In genomic region chr3:122183521-122183892, GRCh38 we compare ENCODE assay signal across 9 cellular contexts. TPM values are rescaled to one million over a fixed set of nuclear protein-coding genes. Genes with fewer than 3 reads are reported as not detected.
A peak's percentile ranks its signal among the peaks of the same experiment; 100 is the strongest.
DNase-seq lines count a peak whose midpoint lies in the region; ATAC-seq, FAIRE-seq and TF ChIP-seq lines count a peak whose summit lies in the region.
"Had no signal": no experiment of that assay in that cellular context is flagged by ENCODE, and none has a peak within 500 bp of the region (broad histone marks: within the 10 kb centered on the region; RNA-seq: fewer than 3 reads in every experiment).

TSS of gene CASR (plus strand) at chr3:122183668. CDS start at chr3:122254190, 70,522 bp downstream.

- no peak for TF ChIP-seq POLR2A in esophagus muscularis mucosa (IDR thresholded peaks at IDR 0.05; ENCODE audit: low read depth)

- H3K27ac ChIP-seq in Panc1 (ENCODE audit: low read length), result no peak within 1 kb of the TSS
- H3K27ac ChIP-seq in esophagus muscularis mucosa (replicated peaks in 1 of 4), result no peak within 1 kb of the TSS
- no peak within 1 kb of the TSS for H3K27ac ChIP-seq in neuronal stem cell (replicated peaks; ENCODE audit: low read length)

- no peak within 1 kb of the TSS for H2BK120ac ChIP-seq in neuronal stem cell (ENCODE audit: low read depth, low read length)

- no peak within 1 kb of the TSS for H3K4ac ChIP-seq in neuronal stem cell (ENCODE audit: low read length)

- WGBS in esophagus muscularis mucosa, result 10% methylated on average over 14 of the region's 14 CpGs
- no CpG with 5 or more reads among the region's 14 CpGs for WGBS in neuronal stem cell (ENCODE audit: extremely low coverage in 2 of 2, insufficient read length in 2 of 2, insufficient replicate concordance in 1 of 2), 2 donors

- no peak within 1 kb of the TSS for H4K91ac ChIP-seq in neuronal stem cell (ENCODE audit: low read depth, low read length, poor library complexity)

- POLR2A ChIA-PET in Panc1 (lab: Charles Lee), result interaction anchor here (0.7 kb wide), 1 partner anchor 28 kb away, joined by 4 read pairs; no protein-coding TSS in a partner anchor

- no peak within 1 kb of the TSS for H2BK12ac ChIP-seq in neuronal stem cell (ENCODE audit: low read length)

- H2BK5ac ChIP-seq in neuronal stem cell (ENCODE audit: low read length), result peak within 1 kb of the TSS; percentile 46

- peak within 1 kb of the TSS; percentile 31 for H3K9ac ChIP-seq in neuronal stem cell (ENCODE audit: low read depth, low read length, poor library complexity)

- in situ Hi-C loops in Panc1 (cut with HindIII; ENCODE audit: low pct_unique_long_range_greater_than_20kb, low sequenced_read_pairs), result no loop called here

- H2AK5ac ChIP-seq in neuronal stem cell (ENCODE audit: low read depth, low read length), result no peak within 1 kb of the TSS

- FAIRE-seq in urothelium cell line (lab: Jason Lieb, UNC), result no peak

- H2BK15ac ChIP-seq in neuronal stem cell (ENCODE audit: low read length), result no peak within 1 kb of the TSS

- no peaks in the 10 kb centered on the region for H3K36me3 ChIP-seq in Panc1 (ENCODE audit: control insufficient read depth, insufficient read depth, low read length)
- no peaks in the 10 kb centered on the region for H3K36me3 ChIP-seq in esophagus muscularis mucosa
- no peaks in the 10 kb centered on the region for H3K36me3 ChIP-seq in neuronal stem cell (replicated peaks in 1 of 2; ENCODE audit: control insufficient read depth in 2 of 2, insufficient read depth in 2 of 2, low read length in 2 of 2)

- H3K4me1 ChIP-seq in Panc1 (ENCODE audit: control insufficient read depth, insufficient read depth, low read length) (no peaks in the 10 kb centered on the region), esophagus muscularis mucosa (peaks cover 0 to 14% (median 12%) of the 10 kb centered on the region in 4 donors), neuronal stem cell (ENCODE audit: control insufficient read depth in 2 of 2, insufficient read depth in 1 of 2, low read depth in 1 of 2, low read length in 2 of 2) (peaks cover 3 to 6% of the 10 kb centered on the region in 2 donors)

- H3K4me2 ChIP-seq in neuronal stem cell (ENCODE audit: insufficient read depth, low read length, poor library complexity, severe bottlenecking), result peak within 1 kb of the TSS; percentile 70

- no peak within 1 kb of the TSS for H4K8ac ChIP-seq in neuronal stem cell (ENCODE audit: low read depth, low read length)

- no peak for TF ChIP-seq CTCF in Panc1 (IDR thresholded peaks at IDR 0.05)
- TF ChIP-seq CTCF in esophagus muscularis mucosa (IDR thresholded peaks at IDR 0.05), result no peak

- H3K4me3 ChIP-seq in GM08714 (ENCODE audit: low read length) (peak within 1 kb of the TSS; percentile 33; the same call in 1 of the 2 replicates), Panc1 (ENCODE audit: low read depth in 2 of 2, low read length in 2 of 2) (peak within 1 kb of the TSS; percentile 2 to 29; a peak in 2 of 4 replicates), esophagus muscularis mucosa (peak within 1 kb of the TSS in 3 of 4 donors; percentile 21 to 36 (median 23)), neuronal stem cell (ENCODE audit: low read length in 2 of 2) (peak within 1 kb of the TSS in 1 of 2 donors; percentile 72)

- peak within 1 kb of the TSS; percentile 52 for H3K23ac ChIP-seq in neuronal stem cell (ENCODE audit: low read depth, low read length, poor library complexity)

- no peak within 1 kb of the TSS for H3K14ac ChIP-seq in neuronal stem cell (ENCODE audit: low read length)

- intact Hi-C loops in Panc1 (cut with micrococcal nuclease; ENCODE audit: unreplicated experiment), result no loop called here
- intact Hi-C loops in esophagus muscularis mucosa (cut with DNase I), result no loop called here

- peak; percentile 43; the same call in 1 of the 2 replicates for ATAC-seq in Panc1
- no peak for ATAC-seq in activated CD4-positive, CD25-positive, alpha-beta regulatory T cell treated with anti-CD3 and anti-CD28 coated beads, Interleukin-2, amount 50 U/mL, for 24 hours

- H3K9me3 ChIP-seq in Panc1 (ENCODE audit: control insufficient read depth, insufficient read depth, low read depth, low read length) (no peaks in the 10 kb centered on the region), esophagus muscularis mucosa (no peaks in the 10 kb centered on the region), neuronal stem cell (replicated peaks in 1 of 2; ENCODE audit: control insufficient read depth in 2 of 2, insufficient read depth in 1 of 2, low read depth in 1 of 2, low read length in 2 of 2) (peaks cover 0 to 2% of the 10 kb centered on the region in 2 donors)

- TF ChIP-seq EP300 in esophagus muscularis mucosa (IDR thresholded peaks at IDR 0.05), result no peak

- CTCF ChIA-PET in Panc1 (lab: Charles Lee), result no interaction called here

- DNase-seq in Panc1 (ENCODE audit: low read depth, low spot score) (no peak), esophagus muscularis mucosa (ENCODE audit: extremely low spot score) (no peak), neuronal stem cell (ENCODE audit: low spot score) (no peak), ecto neural progenitor cell (ENCODE audit: low spot score) (no peak), urothelium cell line (ENCODE audit: low spot score) (no peak)
- DNase-seq in stimulated activated CD4-positive, alpha-beta T cell treated with anti-CD3 and anti-CD28 coated beads, Interleukin-1b, Interleukin-23, amount 100 ng/mL, for 48 hours, result no peak
- DNase-seq: activated CD8-positive, alpha-beta memory T cell treated with anti-CD3 and anti-CD28 coated beads, Interleukin-2, amount 50 U/mL, for 48 hours had no signal

- H3K79me1 ChIP-seq in neuronal stem cell (ENCODE audit: low read depth, low read length), result no peaks in the 10 kb centered on the region

- H3K27me3 ChIP-seq in Panc1 (ENCODE audit: control insufficient read depth, insufficient read depth, low read length) (peaks cover 53% of the 10 kb centered on the region), esophagus muscularis mucosa (peaks cover 0 to 38% (median 17%) of the 10 kb centered on the region in 4 donors), neuronal stem cell (ENCODE audit: control insufficient read depth in 3 of 3, insufficient read depth in 3 of 3, low read depth in 1 of 3, low read length in 3 of 3) (peaks cover 8 to 81% (median 37%) of the 10 kb centered on the region in 3 experiments)

- H3K18ac ChIP-seq in neuronal stem cell (ENCODE audit: low read length), result peak within 1 kb of the TSS; percentile 35

- no TSS peak for BruUV-seq in Panc1 (replicated peaks; lab: Mats Ljungman, UMichigan)

- peak within 1 kb of the TSS; percentile 81 for H2AFZ ChIP-seq in neuronal stem cell (ENCODE audit: low read length)

RNA-seq across cellular contexts. Expression of gene CASR, which starts in this region (rescaled TPM):
- total RNA-seq in Panc1 (2021; ENCODE audit: unreplicated experiment), result not detected
- polyA plus RNA-seq in Panc1 (2012; ENCODE audit: insufficient read length), result not detected
- total RNA-seq in esophagus muscularis mucosa, result under 1 TPM in 2 of 4 donors, not detected in 2; under 0.01 to 0.19 TPM
- not detected for polyA plus RNA-seq in neuronal stem cell (2013, experiment 1 of 2)
- not detected for polyA plus RNA-seq in neuronal stem cell (2013, experiment 2 of 2)

Comparison
In these comparisons a context has a peak if more than half of its experiments do, and no peak if none do; other contexts are left out.
1. Peak in ATAC-seq and H3K4me3 ChIP-seq in Panc1; RNA of the gene not detected or under 1 TPM.